ENCODE assay signal across 20 cellular contexts in genomic region chr6:36978687-36979086, GRCh38. TPM values are rescaled to one million over a fixed set of nuclear protein-coding genes. Genes with fewer than 3 reads are reported as not detected.
DNase-seq lines count a peak whose midpoint lies in the region; ATAC-seq and TF ChIP-seq lines count a peak whose summit lies in the region.
"Had no signal": no experiment of that assay in that cellular context is flagged by ENCODE, and none has a peak within 500 bp of the region (broad histone marks: within the 10 kb centered on the region; RNA-seq: fewer than 3 reads in every experiment).

No MANE protein-coding gene starts in this region.

- H3K9me3 Mint-ChIP-seq in mesothelial cell of epicardium = no peaks in the 10 kb centered on the region
- H3K9me3 Mint-ChIP-seq: CD4-positive, CD25-positive, alpha-beta regulatory T cell had no signal

- H3K4me3 ChIP-seq in right atrium auricular region (no peak overlapping the region), upper lobe of right lung (no peak overlapping the region)
- H3K4me3 ChIP-seq: ascending aorta, hepatocyte, lung, MG63 had no signal

- H3K27me3 ChIP-seq in right atrium auricular region (no peaks in the 10 kb centered on the region), upper lobe of right lung (no peaks in the 10 kb centered on the region)
- H3K27me3 ChIP-seq: ascending aorta, hepatocyte, MG63 had no signal

- H3K27me3 Mint-ChIP-seq in mesothelial cell of epicardium (ENCODE audit: low read depth) = no peaks in the 10 kb centered on the region
- H3K27me3 Mint-ChIP-seq: CD4-positive, CD25-positive, alpha-beta regulatory T cell had no signal

- no peak overlapping the region for H3K4me3 Mint-ChIP-seq in mesothelial cell of epicardium

- H3K36me3 ChIP-seq in right atrium auricular region = peaks cover 55% of the 10 kb centered on the region
- H3K36me3 ChIP-seq in upper lobe of right lung = peaks cover 51% of the 10 kb centered on the region

- H3K9me3 ChIP-seq in right atrium auricular region = no peaks in the 10 kb centered on the region
- H3K9me3 ChIP-seq in upper lobe of right lung = no peaks in the 10 kb centered on the region
- H3K9me3 ChIP-seq: ascending aorta, MG63 had no signal

- intact Hi-C loops in Right ventricle myocardium inferior (cut with DNase I) = loop anchor here (1.0 to 2.0 kb wide), 2 partner anchors 93 to 212 kb away; partner anchors contain the start of gene C6orf89
- intact Hi-C loops in upper lobe of right lung (cut with DNase I) = no loop called here

- ATAC-seq in Right ventricle myocardium inferior = no peak
- ATAC-seq in upper lobe of right lung = no peak

- H3K27ac ChIP-seq in right atrium auricular region (peak overlapping the region; percentile 66 to 98), angular gyrus (ENCODE audit: low read depth, low read length) (peak overlapping the region; percentile 80), upper lobe of right lung (no peak overlapping the region)
- H3K27ac ChIP-seq: ascending aorta, hepatocyte, HL-60 had no signal

- TF ChIP-seq CTCF in right atrium auricular region (IDR thresholded peaks at IDR 0.05) = no peak
- no peak for TF ChIP-seq CTCF in mesothelial cell of epicardium (IDR thresholded peaks at IDR 0.05; ENCODE audit: unreplicated experiment)
- no peak for TF ChIP-seq CTCF in upper lobe of right lung (IDR thresholded peaks at IDR 0.05)

- H3K36me3 Mint-ChIP-seq in mesothelial cell of epicardium = peaks cover 16% of the 10 kb centered on the region

- H3K4me1 Mint-ChIP-seq in mesothelial cell of epicardium = peaks cover 32% of the 10 kb centered on the region

- H3K27ac Mint-ChIP-seq in mesothelial cell of epicardium = peak overlapping the region; percentile 34

- H3K4me1 ChIP-seq in right atrium auricular region (peaks cover 0 to 88% of the 10 kb centered on the region in 2 donors), upper lobe of right lung (peaks cover 35% of the 10 kb centered on the region)

- DNase-seq in right atrium auricular region (ENCODE audit: low spot score) (no peak), Right ventricle myocardium inferior (ENCODE audit: missing footprints) (no peak), mesothelial cell of epicardium (ENCODE audit: low spot score in 2 of 2, unreplicated experiment in 2 of 2) (no peak), NCI-H526 (lab: John Stamatoyannopoulos, UW) (no peak), NCI-H748 (lab: John Stamatoyannopoulos, UW; ENCODE audit: unreplicated experiment) (no peak), upper lobe of right lung (no peak)
- DNase-seq: activated CD8-positive, alpha-beta memory T cell treated with anti-CD3 and anti-CD28 coated beads, Interleukin-2, amount 50 U/mL, for 48 hours; DMS53; GF-D8; MG63; NCI-H82; OCI-M1; retina; SHP77 had no signal

RNA-seq across cellular contexts. Expression of gene MTCH1, which starts 7.3 kb away (rescaled TPM):
- total RNA-seq in right atrium auricular region = 100 to 1,000 TPM; 155 to 259 TPM
- total RNA-seq in Right ventricle myocardium inferior = 220 TPM
- 148 to 153 TPM (median 151 TPM) in 3 replicates for total RNA-seq in mesothelial cell of epicardium
- 194 TPM for total RNA-seq in upper lobe of right lung

RNA-seq across cellular contexts. Expression of gene PI16, which starts 24.1 kb away (rescaled TPM):
- 10 to 100 TPM; 14.2 to 48.5 TPM for total RNA-seq in right atrium auricular region
- 15.1 TPM for total RNA-seq in Right ventricle myocardium inferior
- total RNA-seq in mesothelial cell of epicardium = not detected in 3 replicates
- 3.4 TPM for total RNA-seq in upper lobe of right lung
- total RNA-seq: hepatocyte had no signal

RNA-seq across cellular contexts. Expression of gene FGD2, which starts 26.8 kb away (rescaled TPM):
- 1 to 10 TPM; 4.9 to 8.0 TPM for total RNA-seq in right atrium auricular region
- 7.9 TPM for total RNA-seq in Right ventricle myocardium inferior
- not detected in 3 replicates for total RNA-seq in mesothelial cell of epicardium
- 56.9 TPM for total RNA-seq in upper lobe of right lung
